ENCODE assay signal across 11 cellular contexts in the genomic region with DNA sequence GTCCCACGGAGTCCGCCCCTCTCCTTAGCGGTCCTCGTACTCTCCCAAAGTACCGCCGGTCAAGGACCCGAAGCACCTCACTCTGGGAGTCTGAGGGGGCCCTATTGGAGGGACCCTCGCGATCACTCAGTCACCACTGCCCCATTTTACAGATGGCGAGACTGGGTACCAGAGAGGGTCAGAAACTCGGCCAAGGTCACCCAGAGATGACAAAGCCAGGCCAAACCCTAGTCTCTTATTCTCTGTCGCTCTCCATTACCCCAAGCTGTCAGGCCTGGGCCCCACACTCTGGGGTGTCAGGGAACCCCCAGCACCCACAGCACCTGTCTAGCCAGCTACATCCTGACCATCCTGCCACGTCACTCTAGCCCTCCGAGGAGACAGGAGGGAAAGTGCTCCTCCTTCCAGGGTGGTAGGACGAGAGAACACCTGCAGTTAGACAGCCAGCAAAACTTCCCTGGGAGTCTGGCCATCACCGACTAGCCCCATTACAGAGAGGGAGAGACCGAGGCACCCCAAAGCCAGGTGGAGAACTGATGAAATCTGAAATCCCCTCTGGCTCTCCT. TPM values are rescaled to one million over a fixed set of nuclear protein-coding genes. Genes with fewer than 3 reads are reported as not detected.
DNase-seq lines count a peak whose midpoint lies in the region; ATAC-seq and TF ChIP-seq lines count a peak whose summit lies in the region.
"Had no signal": no experiment of that assay in that cellular context is flagged by ENCODE, and none has a peak within 500 bp of the region (broad histone marks: within the 10 kb centered on the region; RNA-seq: fewer than 3 reads in every experiment).

No MANE protein-coding gene starts in this region.

- CTCF ChIA-PET in activated naive CD4-positive, alpha-beta T cell treated with anti-CD3 and anti-CD28 coated beads for 36 hours (lab: Charles Lee): no interaction called here

- TF ChIP-seq CTCF in WERI-Rb-1 (IDR thresholded peaks at IDR 0.05; ENCODE audit: low read depth, low read length): no peak
- no peak for TF ChIP-seq CTCF in smooth muscle cell (IDR thresholded peaks at IDR 0.05; ENCODE audit: borderline replicate concordance, insufficient read depth, poor library complexity, severe bottlenecking)

- no peaks in the 10 kb centered on the region for H3F3A ChIP-seq in smooth muscle cell (ENCODE audit: low read depth)

- H3K9me3 Mint-ChIP-seq in activated naive CD4-positive, alpha-beta T cell treated with anti-CD3 and anti-CD28 coated beads for 36 hours: no peaks in the 10 kb centered on the region

- H3K9me3 ChIP-seq in WERI-Rb-1 (ENCODE audit: severe bottlenecking) (no peaks in the 10 kb centered on the region), right cardiac atrium (ENCODE audit: control insufficient read depth, low read length) (no peaks in the 10 kb centered on the region), smooth muscle cell (replicated peaks; ENCODE audit: low read depth) (no peaks in the 10 kb centered on the region)
- H3K9me3 ChIP-seq: adrenal gland had no signal

- H3K36me3 Mint-ChIP-seq in activated naive CD4-positive, alpha-beta T cell treated with anti-CD3 and anti-CD28 coated beads for 36 hours (ENCODE audit: low read depth): no peaks in the 10 kb centered on the region

- no peaks in the 10 kb centered on the region; the same call in 1 of the 2 replicates for H3K36me3 ChIP-seq in WERI-Rb-1
- H3K36me3 ChIP-seq in smooth muscle cell (ENCODE audit: low read depth): no peaks in the 10 kb centered on the region
- H3K36me3 ChIP-seq: adrenal gland had no signal

- peak overlapping the region; percentile 97 for H3K4me2 ChIP-seq in smooth muscle cell

- H3K4me1 ChIP-seq in right cardiac atrium (ENCODE audit: control insufficient read depth, insufficient read depth, low read length) (peaks cover 7% of the 10 kb centered on the region), smooth muscle cell (ENCODE audit: low read depth) (no peaks in the 10 kb centered on the region)

- H3K27me3 ChIP-seq in WERI-Rb-1 (ENCODE audit: insufficient read depth, low read depth, severe bottlenecking) (no peaks in the 10 kb centered on the region), right cardiac atrium (ENCODE audit: control insufficient read depth, insufficient read depth) (no peaks in the 10 kb centered on the region), smooth muscle cell (ENCODE audit: low read depth) (peaks cover 60% of the 10 kb centered on the region)

- H3K79me2 ChIP-seq in smooth muscle cell (ENCODE audit: low read depth): no peaks in the 10 kb centered on the region

- peaks cover 64% of the 10 kb centered on the region for H3K27me3 Mint-ChIP-seq in activated naive CD4-positive, alpha-beta T cell treated with anti-CD3 and anti-CD28 coated beads for 36 hours (ENCODE audit: low read depth)

- H3K4me1 Mint-ChIP-seq in activated naive CD4-positive, alpha-beta T cell treated with anti-CD3 and anti-CD28 coated beads for 36 hours (ENCODE audit: low read depth): peaks cover 10% of the 10 kb centered on the region

- ATAC-seq in right cardiac atrium: no peak

- no peak overlapping the region for H2AFZ ChIP-seq in smooth muscle cell (ENCODE audit: low read depth)

- no peak for DNase-seq in activated naive CD4-positive, alpha-beta T cell treated with anti-CD3 and anti-CD28 coated beads for 36 hours
- no peak for DNase-seq in activated naive CD4-positive, alpha-beta T cell treated with anti-CD3 and anti-CD28 coated beads, Interleukin-2, amount 50 U/mL, for 16 hours
- DNase-seq in WERI-Rb-1 (no peak), right cardiac atrium (no peak), smooth muscle cell (lab: John Stamatoyannopoulos, UW; ENCODE audit: unreplicated experiment) (no peak), COR-L47 (lab: John Stamatoyannopoulos, UW) (no peak), OCI-M2 (lab: John Stamatoyannopoulos, UW; ENCODE audit: unreplicated experiment) (no peak)
- DNase-seq in activated CD8-positive, alpha-beta memory T cell treated with anti-CD3 and anti-CD28 coated beads for 24 hours: no peak
- DNase-seq: adrenal gland, GF-D8, islet precursor cell had no signal

- H4K20me1 ChIP-seq in smooth muscle cell (ENCODE audit: low read depth): no peaks in the 10 kb centered on the region

- intact Hi-C loops in activated naive CD4-positive, alpha-beta T cell treated with anti-CD3 and anti-CD28 coated beads for 36 hours (cut with micrococcal nuclease): no loop called here
- intact Hi-C loops in right cardiac atrium (cut with DNase I): no loop called here

- H3K27ac Mint-ChIP-seq in activated naive CD4-positive, alpha-beta T cell treated with anti-CD3 and anti-CD28 coated beads for 36 hours: no peak overlapping the region

- H3K27ac ChIP-seq in WERI-Rb-1: peak overlapping the region; percentile 71; the same call in 1 of the 2 replicates
- H3K27ac ChIP-seq in right cardiac atrium (ENCODE audit: low read length): peak overlapping the region; percentile 43
- no peak overlapping the region for H3K27ac ChIP-seq in smooth muscle cell (ENCODE audit: low read depth)

- peak overlapping the region; percentile 57 for H3K4me3 Mint-ChIP-seq in activated naive CD4-positive, alpha-beta T cell treated with anti-CD3 and anti-CD28 coated beads for 36 hours

- 53% methylated on average over 17 of the region's 17 CpGs for WGBS in right cardiac atrium
- 44% methylated on average over 17 of the region's 17 CpGs for WGBS in smooth muscle cell (ENCODE audit: low lambda C conversion rate)

- H3K4me3 ChIP-seq in WERI-Rb-1 (ENCODE audit: low read depth, low read length) (peak overlapping the region; percentile 48; the same call in 1 of the 2 replicates), right cardiac atrium (ENCODE audit: low read length) (no peak overlapping the region), smooth muscle cell (peak overlapping the region; percentile 65)

- no peak overlapping the region for H3K9ac ChIP-seq in smooth muscle cell (ENCODE audit: low read depth)

RNA-seq across cellular contexts. Expression of a gene that starts 1.4 kb away (rescaled TPM):
- total RNA-seq in activated naive CD4-positive, alpha-beta T cell treated with anti-CD3 and anti-CD28 coated beads for 36 hours: not detected
- total RNA-seq in right cardiac atrium (10 to 100 TPM; 15.7 to 40.5 (median 31.3) TPM), smooth muscle cell (0.81 TPM in 1 of 2 replicates, not detected in the other)
- polyA plus RNA-seq in right cardiac atrium (40.4 TPM), smooth muscle cell (not detected in 2 replicates)

RNA-seq across cellular contexts. Expression of a gene that starts 11.5 kb away (rescaled TPM):
- total RNA-seq in activated naive CD4-positive, alpha-beta T cell treated with anti-CD3 and anti-CD28 coated beads for 36 hours: under 1 TPM; 0.57 to 0.77 TPM
- 1 to 10 TPM; 5.0 to 8.3 (median 7.4) TPM for total RNA-seq in right cardiac atrium
- polyA plus RNA-seq in right cardiac atrium: 7.9 TPM
- total RNA-seq in smooth muscle cell: 163 and 207 TPM in 2 replicates
- polyA plus RNA-seq in smooth muscle cell: 198 and 252 TPM in 2 replicates

RNA-seq across cellular contexts. Expression of a gene that starts 49.8 kb away (rescaled TPM):
- 100 to 1,000 TPM; 319 to 341 TPM for total RNA-seq in activated naive CD4-positive, alpha-beta T cell treated with anti-CD3 and anti-CD28 coated beads for 36 hours
- total RNA-seq in right cardiac atrium (100 to 1,000 TPM; 216 to 253 (median 238) TPM), smooth muscle cell (182 and 201 TPM in 2 replicates)
- polyA plus RNA-seq in right cardiac atrium (134 TPM), smooth muscle cell (11.5 and 22.2 TPM in 2 replicates)

Comparison
In these comparisons a context has a peak if more than half of its experiments do, and no peak if none do; other contexts are left out.
1. RNA of a gene that starts 11.5 kb away (total RNA-seq): 163 to 207 TPM in smooth muscle cell; 5.0 to 8.3 TPM in right cardiac atrium and 0.57 to 0.77 TPM in activated naive CD4-positive, alpha-beta T cell treated with anti-CD3 and anti-CD28 coated beads for 36 hours; every median in the first group is over 10 times any median in the second.